In the genomic region with DNA sequence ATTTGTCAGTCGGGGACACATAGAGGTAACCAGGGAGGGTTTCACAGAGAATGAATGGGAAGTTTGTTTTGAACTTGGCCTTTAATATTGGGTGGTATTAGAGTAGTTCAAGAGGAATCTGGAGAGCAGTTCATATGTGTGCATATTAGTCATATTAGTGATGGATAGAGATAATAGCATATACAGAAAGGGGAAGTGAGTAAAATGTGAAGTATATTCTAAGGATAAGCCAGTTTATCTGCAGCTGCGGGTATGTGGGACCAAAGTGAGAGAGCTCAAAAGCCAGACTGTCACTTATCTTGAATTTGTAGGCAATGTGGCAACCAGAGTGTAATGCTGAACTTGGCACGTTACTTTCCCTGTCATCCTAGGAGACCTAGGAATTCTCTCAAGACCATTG, we compare ENCODE assay signal across 20 cellular contexts.
"Had no signal": no experiment of that assay in that cellular context is flagged by ENCODE, and none has a peak within 500 bp of the region (broad histone marks: within the 10 kb centered on the region; RNA-seq: fewer than 3 reads in every experiment).

No MANE protein-coding gene starts in this region.

- H3K4me3 ChIP-seq: body of pancreas, psoas muscle, spleen, suprapubic skin had no signal

- H3K27me3 Mint-ChIP-seq: activated CD4-positive, alpha-beta T cell treated with anti-CD3 and anti-CD28 coated beads, Interleukin-2, amount 10 ng/mL, durations not matched to agents 24 days and 14 days; activated naive CD4-positive, alpha-beta T cell treated with anti-CD3 and anti-CD28 coated beads, Interleukin-2, amount 50 U/mL, for 24 hours had no signal

- H3K27ac Mint-ChIP-seq: activated CD4-positive, alpha-beta T cell treated with anti-CD3 and anti-CD28 coated beads, Interleukin-2, amount 10 ng/mL, durations not matched to agents 24 days and 14 days; activated T-helper 2 cell treated with anti-CD3 and anti-CD28 coated beads, Interferon-gamma antibody, Interleukin-2, Interleukin-4, amounts not matched to agents 10 μg/mL and 5 μg/mL and 100 μg/mL, durations not matched to agents 14 hours and 24 hours and 36 hours; nephron; WTC11 had no signal

- H3K27ac ChIP-seq: body of pancreas, psoas muscle, spleen, suprapubic skin had no signal

- H3K27me3 ChIP-seq: body of pancreas, spleen, suprapubic skin had no signal

- DNase-seq: activated CD4-positive, alpha-beta T cell treated with anti-CD3 and anti-CD28 coated beads, Interleukin-2, amount 10 ng/mL, durations not matched to agents 24 days and 14 days; activated T-cell treated with anti-CD3 and anti-CD28 coated beads for 4 hours; body of pancreas; central memory CD4-positive, alpha-beta T cell; cortex of kidney; effector memory CD4-positive, alpha-beta T cell; hippocampal formation; left ventricle myocardium superior; mesendoderm; occipital lobe; psoas muscle; spleen; stimulated activated naive CD8-positive, alpha-beta T cell treated with anti-CD3 and anti-CD28 coated beads, Interleukin-15, Interleukin-2, amounts not matched to agents 100 U/mL and 50 U/mL, for 24 hours; T-helper 9 cell had no signal

- ATAC-seq: body of pancreas; left ventricle myocardium superior; psoas muscle; sciatic nerve; stimulated activated naive CD8-positive, alpha-beta T cell treated with anti-CD3 and anti-CD28 coated beads, Interleukin-15, Interleukin-2, amounts not matched to agents 100 U/mL and 50 U/mL, for 24 hours; WTC11 had no signal

- H3K36me3 ChIP-seq: spleen, suprapubic skin had no signal

- H3K4me3 Mint-ChIP-seq: activated CD4-positive, alpha-beta T cell treated with anti-CD3 and anti-CD28 coated beads, Interleukin-2, amount 10 ng/mL, durations not matched to agents 24 days and 14 days; activated naive CD4-positive, alpha-beta T cell treated with anti-CD3 and anti-CD28 coated beads, Interleukin-2, amount 50 U/mL, for 24 hours; nephron; WTC11 had no signal

- H3K4me1 ChIP-seq: body of pancreas, psoas muscle, spleen, suprapubic skin had no signal

- H3K9me3 ChIP-seq: body of pancreas had no signal

- H3K4me1 Mint-ChIP-seq: activated CD4-positive, alpha-beta T cell treated with anti-CD3 and anti-CD28 coated beads, Interleukin-2, amount 10 ng/mL, durations not matched to agents 24 days and 14 days; activated naive CD4-positive, alpha-beta T cell treated with anti-CD3 and anti-CD28 coated beads, Interleukin-2, amount 50 U/mL, for 24 hours; nephron; WTC11 had no signal
